In the genomic region with DNA sequence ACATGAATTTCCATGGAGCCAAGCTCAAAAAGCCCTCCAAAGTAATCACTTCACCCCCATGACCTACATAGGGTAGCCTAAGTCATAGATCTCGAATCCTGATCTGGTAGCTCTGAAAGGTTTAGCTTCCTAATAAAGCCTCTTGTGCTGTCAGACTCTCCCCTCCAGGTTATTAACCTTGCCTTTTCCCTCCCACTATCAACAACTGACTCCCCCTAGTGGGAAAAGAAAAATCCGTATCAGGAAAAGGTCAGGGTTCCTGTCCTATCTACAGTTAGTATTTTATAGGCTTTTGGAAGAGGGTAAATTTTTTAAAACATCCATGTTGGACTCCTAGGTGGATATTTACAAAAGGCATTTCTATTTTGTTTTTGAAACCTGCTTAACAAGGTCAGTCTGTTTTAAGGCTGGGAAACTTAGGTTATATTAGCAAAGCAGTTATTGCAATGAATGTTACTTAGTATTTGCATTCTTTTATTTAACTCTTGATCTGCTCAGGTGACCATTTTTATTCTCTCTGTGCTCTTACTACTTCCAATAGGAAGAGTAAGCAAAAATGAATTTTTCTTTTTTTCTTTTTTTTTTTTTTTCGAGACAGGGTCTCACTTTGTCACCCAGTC, we compare ENCODE assay signal across 1 cellular context.
TF ChIP-seq lines count a peak whose summit lies in the region.

No MANE protein-coding gene starts in this region.

TF ChIP-seq in IMR-90, 13 proteins besides CTCF, POLR2A, EP300 and RAD21 (continued from another document):
- TF ChIP-seq MAFK (IDR thresholded peaks at IDR 0.05; ENCODE audit: low read depth, low read length) = no peak
- TF ChIP-seq SMC3 (IDR thresholded peaks at IDR 0.05; ENCODE audit: low read depth, low read length) = no peak
- no peak for TF ChIP-seq NFE2L2 (IDR thresholded peaks at IDR 0.05; ENCODE audit: low read depth, low read length)
- TF ChIP-seq, protein P1, sequence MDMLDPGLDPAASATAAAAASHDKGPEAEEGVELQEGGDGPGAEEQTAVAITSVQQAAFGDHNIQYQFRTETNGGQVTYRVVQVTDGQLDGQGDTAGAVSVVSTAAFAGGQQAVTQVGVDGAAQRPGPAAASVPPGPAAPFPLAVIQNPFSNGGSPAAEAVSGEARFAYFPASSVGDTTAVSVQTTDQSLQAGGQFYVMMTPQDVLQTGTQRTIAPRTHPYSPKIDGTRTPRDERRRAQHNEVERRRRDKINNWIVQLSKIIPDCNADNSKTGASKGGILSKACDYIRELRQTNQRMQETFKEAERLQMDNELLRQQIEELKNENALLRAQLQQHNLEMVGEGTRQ (IDR thresholded peaks at IDR 0.05; ENCODE audit: low read depth, low read length) = no peak
- no peak for TF ChIP-seq RCOR1 (IDR thresholded peaks at IDR 0.05; ENCODE audit: insufficient replicate concordance, low read length)
